19 cellular contexts compared by ENCODE assay signal in genomic region chr2:129796216-129796615, GRCh38.
A peak's percentile ranks its signal among the peaks of the same experiment; 100 is the strongest.
DNase-seq lines count a peak whose midpoint lies in the region; ATAC-seq and TF ChIP-seq lines count a peak whose summit lies in the region.
"Had no signal": no experiment of that assay in that cellular context is flagged by ENCODE, and none has a peak within 500 bp of the region (broad histone marks: within the 10 kb centered on the region; RNA-seq: fewer than 3 reads in every experiment).

No MANE protein-coding gene starts in this region.

- H3K4me1 Mint-ChIP-seq in GM23338: peaks cover 8% of the 10 kb centered on the region
- H3K4me1 Mint-ChIP-seq: CD14-positive monocyte; CD4-positive, alpha-beta memory T cell had no signal

- no peak overlapping the region for H2BK5ac ChIP-seq in neuronal stem cell (ENCODE audit: low read length)

- no peaks in the 10 kb centered on the region for H3K79me1 ChIP-seq in neuronal stem cell (ENCODE audit: low read depth, low read length)

- H3K4me1 ChIP-seq in GM23338 (ENCODE audit: insufficient read depth) (peaks cover under 1% of the 10 kb centered on the region), neuronal stem cell (ENCODE audit: control insufficient read depth in 2 of 2, insufficient read depth in 1 of 2, low read depth in 1 of 2, low read length in 2 of 2) (peaks cover 0 to 4% of the 10 kb centered on the region in 2 donors)

- no peaks in the 10 kb centered on the region; the same call in 2 of the 3 replicates for H3K36me3 Mint-ChIP-seq in GM23338 (ENCODE audit: low read depth)
- H3K36me3 Mint-ChIP-seq: CD14-positive monocyte; CD4-positive, alpha-beta memory T cell had no signal

- H3K4me3 ChIP-seq in GM23338 (no peak overlapping the region), neuronal stem cell (ENCODE audit: low read length in 2 of 2) (no peak overlapping the region)
- H3K4me3 ChIP-seq: BLaER1, GM23248 had no signal

- ATAC-seq in GM23338 (no peak), HG03025 (IDR thresholded peaks at IDR 0.05; ENCODE audit: low FRiP score, unreplicated experiment) (no peak), GM19395 (IDR thresholded peaks at IDR 0.05; ENCODE audit: unreplicated experiment) (no peak)
- ATAC-seq: HCT116 had no signal

- DNase-seq in GM23338 (ENCODE audit: low spot score) (no peak), ecto neural progenitor cell (ENCODE audit: low spot score) (peak; percentile 24), islet precursor cell (peak; percentile 23), neuronal stem cell (ENCODE audit: low spot score) (no peak), amygdala (lab: John Stamatoyannopoulos, UW) (no peak)
- DNase-seq: 8988T; Calu3; CD4-positive, alpha-beta memory T cell; DMS79 treated with DMSO at 0.1 percent for 48 hours; GF-D8; GM23248; H7; HFFc6; IMR-90 had no signal

- H3K27me3 Mint-ChIP-seq in GM23338 (ENCODE audit: insufficient read depth, low read depth, poor library complexity): peaks cover 8% of the 10 kb centered on the region

- no peak overlapping the region for H3K4ac ChIP-seq in neuronal stem cell (ENCODE audit: low read length)

- H3K4me2 ChIP-seq in GM23338 (no peak overlapping the region), neuronal stem cell (ENCODE audit: insufficient read depth, low read length, poor library complexity, severe bottlenecking) (no peak overlapping the region)
- H3K4me2 ChIP-seq: BLaER1 had no signal

- no peak overlapping the region for H2BK12ac ChIP-seq in neuronal stem cell (ENCODE audit: low read length)

- H4K8ac ChIP-seq in neuronal stem cell (ENCODE audit: low read depth, low read length): no peak overlapping the region

- H3K79me2 ChIP-seq in GM23338 (replicated peaks; ENCODE audit: insufficient read depth): no peaks in the 10 kb centered on the region

- no peaks in the 10 kb centered on the region for H3K36me3 ChIP-seq in GM23338 (ENCODE audit: insufficient read depth)
- no peaks in the 10 kb centered on the region for H3K36me3 ChIP-seq in neuronal stem cell (replicated peaks in 1 of 2; ENCODE audit: control insufficient read depth in 2 of 2, insufficient read depth in 2 of 2, low read length in 2 of 2)
- H3K36me3 ChIP-seq: BLaER1 had no signal

- H2BK120ac ChIP-seq in neuronal stem cell (ENCODE audit: low read depth, low read length): no peak overlapping the region

- no peak overlapping the region for H2AFZ ChIP-seq in GM23338
- no peak overlapping the region for H2AFZ ChIP-seq in neuronal stem cell (ENCODE audit: low read length)
- H2AFZ ChIP-seq: GM23248 had no signal

- peak overlapping the region; percentile 11 for H3K18ac ChIP-seq in neuronal stem cell (ENCODE audit: low read length)

- peaks cover 6% of the 10 kb centered on the region for H3K9me3 Mint-ChIP-seq in GM23338
- H3K9me3 Mint-ChIP-seq: CD4-positive, alpha-beta memory T cell had no signal

- H3K27me3 ChIP-seq in GM23338 (ENCODE audit: insufficient read depth) (no peaks in the 10 kb centered on the region), neuronal stem cell (ENCODE audit: control insufficient read depth in 3 of 3, insufficient read depth in 3 of 3, low read depth in 1 of 3, low read length in 3 of 3) (no peaks in the 10 kb centered on the region)
- H3K27me3 ChIP-seq: BLaER1 had no signal

- no peak overlapping the region for H3K23ac ChIP-seq in neuronal stem cell (ENCODE audit: low read depth, low read length, poor library complexity)

- H2BK15ac ChIP-seq in neuronal stem cell (ENCODE audit: low read length): no peak overlapping the region

- no peak overlapping the region for H3K4me3 Mint-ChIP-seq in GM23338
- H3K4me3 Mint-ChIP-seq: CD14-positive monocyte; CD4-positive, alpha-beta memory T cell; HFFc6 had no signal

- H3K27ac ChIP-seq in GM23338 (ENCODE audit: low read depth): no peak overlapping the region
- no peak overlapping the region for H3K27ac ChIP-seq in neuronal stem cell (replicated peaks; ENCODE audit: low read length)
- H3K27ac ChIP-seq: BLaER1, GM23248 had no signal

- H3K27ac Mint-ChIP-seq in GM23338: peak overlapping the region; percentile 74; the same call in 1 of the 2 replicates
- H3K27ac Mint-ChIP-seq: CD14-positive monocyte; CD4-positive, alpha-beta memory T cell; HFFc6 had no signal

- WGBS in neuronal stem cell (ENCODE audit: extremely low coverage in 2 of 2, insufficient read length in 2 of 2, insufficient replicate concordance in 1 of 2), 2 donors: no CpG with 5 or more reads among the region's 7 CpGs

- H4K20me1 ChIP-seq in GM23338 (replicated peaks; ENCODE audit: insufficient read depth): no peaks in the 10 kb centered on the region
- H4K20me1 ChIP-seq: BLaER1 had no signal

- no peak overlapping the region for H2AK5ac ChIP-seq in neuronal stem cell (ENCODE audit: low read depth, low read length)

- H3F3A ChIP-seq in GM23338 (replicated peaks; ENCODE audit: low read depth): no peaks in the 10 kb centered on the region

- H3K9me2 ChIP-seq in GM23338 (ENCODE audit: insufficient read depth): no peaks in the 10 kb centered on the region

- no peak for TF ChIP-seq CTCF in GM23338 (conservative IDR thresholded peaks at IDR 0.05; ENCODE audit: low read depth in 2 of 2)

- no peak overlapping the region for H4K91ac ChIP-seq in neuronal stem cell (ENCODE audit: low read depth, low read length, poor library complexity)

- peak overlapping the region; percentile 27 for H3K14ac ChIP-seq in neuronal stem cell (ENCODE audit: low read length)

- H3K9me3 ChIP-seq in neuronal stem cell (replicated peaks in 1 of 2; ENCODE audit: control insufficient read depth in 2 of 2, insufficient read depth in 1 of 2, low read depth in 1 of 2, low read length in 2 of 2): no peaks in the 10 kb centered on the region
- H3K9me3 ChIP-seq: BLaER1 had no signal

- no peak overlapping the region for H3K9ac ChIP-seq in neuronal stem cell (ENCODE audit: low read depth, low read length, poor library complexity)
- H3K9ac ChIP-seq: BLaER1, GM23248 had no signal

TF ChIP-seq in GM23338, 12 proteins besides CTCF, POLR2A, EP300 and RAD21:
- TF ChIP-seq STAT1 (IDR thresholded peaks at IDR 0.05; ENCODE audit: unreplicated experiment) (no peak), CREB1 (CRISPR knock-in tag; IDR thresholded peaks at IDR 0.05; ENCODE audit: low read depth) (no peak), ZNF114 (CRISPR knock-in tag; IDR thresholded peaks at IDR 0.05) (no peak), EZH2phosphoT487 (IDR thresholded peaks at IDR 0.05; ENCODE audit: unreplicated experiment) (no peak)

Comparison
In these comparisons a context has a peak if more than half of its experiments do, and no peak if none do; other contexts are left out.
1. DNase-seq: peak in ecto neural progenitor cell (single experiment) and islet precursor cell (single experiment); none in GM23338 (single experiment), neuronal stem cell (single experiment) and amygdala (0 of 56).